Comparison of ENCODE assay signal across 7 cellular contexts in the genomic region with DNA sequence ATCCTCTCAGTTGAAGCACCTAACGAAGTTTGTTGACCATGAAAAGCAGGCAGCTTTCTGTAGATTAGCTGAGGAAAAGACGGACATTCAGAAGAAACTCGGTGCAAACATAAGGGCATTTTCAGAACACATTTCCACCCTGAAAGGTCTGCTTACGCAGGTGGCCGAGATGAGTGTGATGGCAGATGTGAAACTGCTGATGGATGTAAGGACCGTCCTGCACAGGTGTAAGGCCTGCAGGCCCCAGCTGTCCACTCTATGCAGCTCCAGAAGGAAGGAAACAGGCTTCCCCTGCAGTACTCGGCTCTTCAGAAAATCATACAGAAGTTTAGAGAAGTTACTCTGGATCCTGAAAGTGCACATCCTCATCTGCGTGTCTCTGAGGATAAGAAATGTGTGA. TPM values are rescaled to one million over a fixed set of nuclear protein-coding genes. Genes with fewer than 3 reads are reported as not detected.
"Had no signal": no experiment of that assay in that cellular context is flagged by ENCODE, and none has a peak within 500 bp of the region (broad histone marks: within the 10 kb centered on the region; RNA-seq: fewer than 3 reads in every experiment).

No MANE protein-coding gene starts in this region.

- H3K27ac Mint-ChIP-seq: GM23338 had no signal

- DNase-seq: H9, HCEC 1CT had no signal

- H2AFZ ChIP-seq: GM23338 had no signal

- H3K4me2 ChIP-seq: GM23338 had no signal

- ATAC-seq: GM23338, HepG2 had no signal

- H3K4me3 Mint-ChIP-seq: GM23338, H9, IgD-negative memory B cell had no signal

- H3K4me1 Mint-ChIP-seq: IgD-negative memory B cell had no signal

- H3K9me3 Mint-ChIP-seq: GM23338, H9 had no signal

- H3K4me3 ChIP-seq: GM23338 had no signal

- H3K36me3 Mint-ChIP-seq: IgD-negative memory B cell had no signal

RNA-seq across cellular contexts. Expression of gene TRIM60, which starts 20.8 kb away (rescaled TPM):
- total RNA-seq: GM23338, H1, H9, HepG2, HT-29 had no signal
- polyA plus RNA-seq: GM23338, H1, HepG2, IgD-negative memory B cell had no signal

RNA-seq across cellular contexts. Expression of gene TRIM61, which starts 33.5 kb away (rescaled TPM):
- total RNA-seq: HepG2, HT-29 had no signal
- polyA plus RNA-seq: GM23338, HepG2 had no signal

RNA-seq across cellular contexts. Expression of gene TRIM75, which starts 42.7 kb away (rescaled TPM):
- total RNA-seq: GM23338, H1, H9, HepG2, HT-29 had no signal
- polyA plus RNA-seq: GM23338, H1, HepG2, IgD-negative memory B cell had no signal
